Comparison of ENCODE assay signal across 1 cellular context in the genomic region with DNA sequence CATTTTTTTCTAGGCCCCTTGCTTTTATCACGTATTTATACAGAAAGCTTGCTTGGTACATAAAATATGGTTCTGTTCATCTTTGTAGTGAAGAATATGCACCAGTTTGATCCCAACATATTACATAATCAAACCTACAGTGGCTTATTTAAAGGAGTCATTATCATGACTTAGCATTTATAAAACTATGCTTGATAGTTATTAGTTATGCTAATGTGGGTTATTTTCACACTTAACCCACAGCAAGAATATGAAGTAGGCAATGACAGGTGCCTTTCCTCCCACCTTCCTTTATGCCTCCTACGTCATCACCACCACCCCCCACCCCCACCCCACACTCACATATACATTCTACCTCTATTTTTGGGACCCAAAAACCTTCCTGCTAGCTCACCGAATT.
TF ChIP-seq lines count a peak whose summit lies in the region.

No MANE protein-coding gene starts in this region.

TF ChIP-seq in GM23338, 12 proteins besides CTCF, POLR2A, EP300 and RAD21 (continued from another document):
- TF ChIP-seq, protein P1, sequence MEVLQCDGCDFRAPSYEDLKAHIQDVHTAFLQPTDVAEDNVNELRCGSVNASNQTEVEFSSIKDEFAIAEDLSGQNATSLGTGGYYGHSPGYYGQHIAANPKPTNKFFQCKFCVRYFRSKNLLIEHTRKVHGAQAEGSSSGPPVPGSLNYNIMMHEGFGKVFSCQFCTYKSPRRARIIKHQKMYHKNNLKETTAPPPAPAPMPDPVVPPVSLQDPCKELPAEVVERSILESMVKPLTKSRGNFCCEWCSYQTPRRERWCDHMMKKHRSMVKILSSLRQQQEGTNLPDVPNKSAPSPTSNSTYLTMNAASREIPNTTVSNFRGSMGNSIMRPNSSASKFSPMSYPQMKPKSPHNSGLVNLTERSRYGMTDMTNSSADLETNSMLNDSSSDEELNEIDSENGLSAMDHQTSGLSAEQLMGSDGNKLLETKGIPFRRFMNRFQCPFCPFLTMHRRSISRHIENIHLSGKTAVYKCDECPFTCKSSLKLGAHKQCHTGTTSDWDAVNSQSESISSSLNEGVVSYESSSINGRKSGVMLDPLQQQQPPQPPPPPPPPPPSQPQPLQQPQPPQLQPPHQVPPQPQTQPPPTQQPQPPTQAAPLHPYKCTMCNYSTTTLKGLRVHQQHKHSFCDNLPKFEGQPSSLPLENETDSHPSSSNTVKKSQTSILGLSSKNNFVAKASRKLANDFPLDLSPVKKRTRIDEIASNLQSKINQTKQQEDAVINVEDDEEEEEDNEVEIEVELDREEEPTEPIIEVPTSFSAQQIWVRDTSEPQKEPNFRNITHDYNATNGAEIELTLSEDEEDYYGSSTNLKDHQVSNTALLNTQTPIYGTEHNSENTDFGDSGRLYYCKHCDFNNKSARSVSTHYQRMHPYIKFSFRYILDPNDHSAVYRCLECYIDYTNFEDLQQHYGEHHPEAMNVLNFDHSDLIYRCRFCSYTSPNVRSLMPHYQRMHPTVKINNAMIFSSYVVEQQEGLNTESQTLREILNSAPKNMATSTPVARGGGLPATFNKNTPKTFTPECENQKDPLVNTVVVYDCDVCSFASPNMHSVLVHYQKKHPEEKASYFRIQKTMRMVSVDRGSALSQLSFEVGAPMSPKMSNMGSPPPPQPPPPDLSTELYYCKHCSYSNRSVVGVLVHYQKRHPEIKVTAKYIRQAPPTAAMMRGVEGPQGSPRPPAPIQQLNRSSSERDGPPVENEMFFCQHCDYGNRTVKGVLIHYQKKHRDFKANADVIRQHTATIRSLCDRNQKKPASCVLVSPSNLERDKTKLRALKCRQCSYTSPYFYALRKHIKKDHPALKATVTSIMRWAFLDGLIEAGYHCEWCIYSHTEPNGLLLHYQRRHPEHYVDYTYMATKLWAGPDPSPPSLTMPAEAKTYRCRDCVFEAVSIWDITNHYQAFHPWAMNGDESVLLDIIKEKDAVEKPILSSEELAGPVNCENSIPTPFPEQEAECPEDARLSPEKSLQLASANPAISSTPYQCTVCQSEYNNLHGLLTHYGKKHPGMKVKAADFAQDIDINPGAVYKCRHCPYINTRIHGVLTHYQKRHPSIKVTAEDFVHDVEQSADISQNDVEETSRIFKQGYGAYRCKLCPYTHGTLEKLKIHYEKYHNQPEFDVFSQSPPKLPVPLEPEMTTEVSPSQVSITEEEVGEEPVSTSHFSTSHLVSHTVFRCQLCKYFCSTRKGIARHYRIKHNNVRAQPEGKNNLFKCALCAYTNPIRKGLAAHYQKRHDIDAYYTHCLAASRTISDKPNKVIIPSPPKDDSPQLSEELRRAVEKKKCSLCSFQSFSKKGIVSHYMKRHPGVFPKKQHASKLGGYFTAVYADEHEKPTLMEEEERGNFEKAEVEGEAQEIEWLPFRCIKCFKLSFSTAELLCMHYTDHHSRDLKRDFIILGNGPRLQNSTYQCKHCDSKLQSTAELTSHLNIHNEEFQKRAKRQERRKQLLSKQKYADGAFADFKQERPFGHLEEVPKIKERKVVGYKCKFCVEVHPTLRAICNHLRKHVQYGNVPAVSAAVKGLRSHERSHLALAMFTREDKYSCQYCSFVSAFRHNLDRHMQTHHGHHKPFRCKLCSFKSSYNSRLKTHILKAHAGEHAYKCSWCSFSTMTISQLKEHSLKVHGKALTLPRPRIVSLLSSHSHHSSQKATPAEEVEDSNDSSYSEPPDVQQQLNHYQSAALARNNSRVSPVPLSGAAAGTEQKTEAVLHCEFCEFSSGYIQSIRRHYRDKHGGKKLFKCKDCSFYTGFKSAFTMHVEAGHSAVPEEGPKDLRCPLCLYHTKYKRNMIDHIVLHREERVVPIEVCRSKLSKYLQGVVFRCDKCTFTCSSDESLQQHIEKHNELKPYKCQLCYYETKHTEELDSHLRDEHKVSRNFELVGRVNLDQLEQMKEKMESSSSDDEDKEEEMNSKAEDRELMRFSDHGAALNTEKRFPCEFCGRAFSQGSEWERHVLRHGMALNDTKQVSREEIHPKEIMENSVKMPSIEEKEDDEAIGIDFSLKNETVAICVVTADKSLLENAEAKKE (CRISPR knock-in tag; IDR thresholded peaks at IDR 0.05), result no peak
- no peak for TF ChIP-seq POLR2AphosphoS5 (IDR thresholded peaks at IDR 0.05; ENCODE audit: low read depth)
- TF ChIP-seq STAT1 (IDR thresholded peaks at IDR 0.05; ENCODE audit: unreplicated experiment), result no peak
- no peak for TF ChIP-seq ZNF114 (CRISPR knock-in tag; IDR thresholded peaks at IDR 0.05)
- TF ChIP-seq, protein P2, sequence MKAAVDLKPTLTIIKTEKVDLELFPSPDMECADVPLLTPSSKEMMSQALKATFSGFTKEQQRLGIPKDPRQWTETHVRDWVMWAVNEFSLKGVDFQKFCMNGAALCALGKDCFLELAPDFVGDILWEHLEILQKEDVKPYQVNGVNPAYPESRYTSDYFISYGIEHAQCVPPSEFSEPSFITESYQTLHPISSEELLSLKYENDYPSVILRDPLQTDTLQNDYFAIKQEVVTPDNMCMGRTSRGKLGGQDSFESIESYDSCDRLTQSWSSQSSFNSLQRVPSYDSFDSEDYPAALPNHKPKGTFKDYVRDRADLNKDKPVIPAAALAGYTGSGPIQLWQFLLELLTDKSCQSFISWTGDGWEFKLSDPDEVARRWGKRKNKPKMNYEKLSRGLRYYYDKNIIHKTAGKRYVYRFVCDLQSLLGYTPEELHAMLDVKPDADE (IDR thresholded peaks at IDR 0.05), result no peak
- no peak for TF ChIP-seq JUNB (IDR thresholded peaks at IDR 0.05; ENCODE audit: unreplicated experiment)
- no peak for TF ChIP-seq EZH2phosphoT487 (IDR thresholded peaks at IDR 0.05; ENCODE audit: unreplicated experiment)
- no peak for TF ChIP-seq EZH2 (IDR thresholded peaks at IDR 0.05; ENCODE audit: low read depth, unreplicated experiment)
- TF ChIP-seq ZNF331 (CRISPR knock-in tag; IDR thresholded peaks at IDR 0.05; ENCODE audit: low read depth), result no peak
TF ChIP-seq in GM23338: peak in this region for 0.
